Comparison of ENCODE assay signal across 17 cellular contexts in the genomic region with DNA sequence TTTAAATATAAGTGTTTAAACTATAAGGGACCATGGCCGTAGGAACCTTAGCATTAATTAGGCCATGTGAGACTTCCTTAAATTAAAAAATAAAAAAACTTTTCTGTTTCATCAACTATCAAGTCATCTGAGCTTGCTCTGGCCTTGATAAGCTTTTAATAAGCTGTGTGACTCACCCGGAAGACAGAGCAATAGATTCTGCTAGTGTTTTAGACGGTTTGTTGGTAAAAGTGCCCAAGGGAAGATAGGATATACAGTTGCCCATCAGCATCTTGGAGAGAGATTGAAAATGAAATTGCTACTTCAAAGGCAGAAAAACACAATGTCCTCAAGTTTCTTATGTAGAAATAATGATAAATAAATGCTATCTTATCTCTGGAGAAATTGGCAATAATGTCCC. TPM values are rescaled to one million over a fixed set of nuclear protein-coding genes. Genes with fewer than 3 reads are reported as not detected.
DNase-seq lines count a peak whose midpoint lies in the region; ATAC-seq, FAIRE-seq and TF ChIP-seq lines count a peak whose summit lies in the region.
"Had no signal": no experiment of that assay in that cellular context is flagged by ENCODE, and none has a peak within 500 bp of the region (broad histone marks: within the 10 kb centered on the region; RNA-seq: fewer than 3 reads in every experiment).

No MANE protein-coding gene starts in this region.

- ATAC-seq in HG03432 (IDR thresholded peaks at IDR 0.05; ENCODE audit: unreplicated experiment): no peak
- ATAC-seq in HG03354 (IDR thresholded peaks at IDR 0.05; ENCODE audit: poor library complexity, severe bottlenecking, unreplicated experiment): no peak
- ATAC-seq: gastrocnemius medialis; stimulated activated naive CD8-positive, alpha-beta T cell treated with anti-CD3 and anti-CD28 coated beads, Interleukin-15, amount 100 ng/mL, for 72 hours had no signal

- H3K4me3 ChIP-seq in Karpas-422 (ENCODE audit: low read length): no peak overlapping the region
- no peak overlapping the region for H3K4me3 ChIP-seq in brain microvascular endothelial cell (ENCODE audit: low read depth, low read length)
- H3K4me3 ChIP-seq in keratinocyte (ENCODE audit: control insufficient read depth in 2 of 3, extremely low read depth in 1 of 3, insufficient read depth in 2 of 3, low read depth in 1 of 3, low read length in 3 of 3): no peak overlapping the region
- H3K4me3 ChIP-seq: gastrocnemius medialis, Peyer's patch had no signal

- CTCF ChIA-PET in activated naive CD4-positive, alpha-beta T cell treated with anti-CD3 and anti-CD28 coated beads, Interleukin-2, amount 10 ng/mL, durations not matched to agents 7 days and 5 days (lab: Charles Lee): interaction anchor here (1.0 kb wide), 1 partner anchor 16 kb away, joined by 4 read pairs; no protein-coding TSS in a partner anchor

- H3K27me3 ChIP-seq in Karpas-422 (ENCODE audit: low read length) (no peaks in the 10 kb centered on the region), brain microvascular endothelial cell (replicated peaks) (no peaks in the 10 kb centered on the region), keratinocyte (ENCODE audit: control insufficient read depth, extremely low read depth, insufficient read depth, low read length) (no peaks in the 10 kb centered on the region)
- H3K27me3 ChIP-seq: gastrocnemius medialis, Peyer's patch had no signal

- peaks cover 69% of the 10 kb centered on the region for H3K4me1 Mint-ChIP-seq in activated naive CD4-positive, alpha-beta T cell treated with anti-CD3 and anti-CD28 coated beads, Interleukin-2, amount 10 ng/mL, durations not matched to agents 7 days and 5 days

- no peaks in the 10 kb centered on the region for H3K9me3 ChIP-seq in Karpas-422 (ENCODE audit: low read length)
- H3K9me3 ChIP-seq in keratinocyte (ENCODE audit: control insufficient read depth, low read depth, low read length): no peaks in the 10 kb centered on the region
- H3K9me3 ChIP-seq: gastrocnemius medialis, Peyer's patch had no signal

- peaks cover 4% of the 10 kb centered on the region for H3K27me3 Mint-ChIP-seq in activated naive CD4-positive, alpha-beta T cell treated with anti-CD3 and anti-CD28 coated beads, Interleukin-2, amount 10 ng/mL, durations not matched to agents 7 days and 5 days

- DNase-seq in AML-193 (lab: John Stamatoyannopoulos, UW): peak; percentile 33 to 36
- no peak for DNase-seq in Karpas-422
- DNase-seq in brain microvascular endothelial cell: peak; percentile 31
- no peak for DNase-seq in keratinocyte (ENCODE audit: low read depth, low spot score)
- DNase-seq in anterior cingulate cortex (lab: John Stamatoyannopoulos, UW): no peak
- DNase-seq in activated naive CD4-positive, alpha-beta T cell treated with anti-CD3 and anti-CD28 coated beads, Interleukin-2, amount 10 ng/mL, durations not matched to agents 7 days and 5 days: no peak
- DNase-seq: activated T-cell treated with anti-CD3 and anti-CD28 coated beads, Interleukin-2, amount 50 U/mL, for 24 hours; amygdala; gastrocnemius medialis; H9; Kasumi-1; NCI-H1694; Peyer's patch; stimulated activated naive CD8-positive, alpha-beta T cell treated with anti-CD3 and anti-CD28 coated beads, Interleukin-15, amount 100 ng/mL, for 72 hours; T-helper 1 cell had no signal

- H4K20me1 ChIP-seq in Karpas-422 (ENCODE audit: insufficient read depth, low read depth, low read length): no peaks in the 10 kb centered on the region
- H4K20me1 ChIP-seq in keratinocyte (ENCODE audit: control insufficient read depth, extremely low read depth, insufficient read depth, low read length): no peaks in the 10 kb centered on the region

- in situ Hi-C loops in brain microvascular endothelial cell (cut with HindIII; ENCODE audit: low pct_ligation_motif_present, low sequenced_read_pairs): loop anchor here (25.0 kb wide), 1 partner anchor 202 kb away; no protein-coding TSS in a partner anchor

- no peaks in the 10 kb centered on the region for H3K9me1 ChIP-seq in keratinocyte (ENCODE audit: control insufficient read depth, extremely low read depth, insufficient read depth, low read length)

- H3K27ac ChIP-seq in Karpas-422 (ENCODE audit: low read length): peak overlapping the region; percentile 89; the same call in 1 of the 2 replicates
- H3K27ac ChIP-seq in brain microvascular endothelial cell: no peak overlapping the region
- H3K27ac ChIP-seq in keratinocyte (ENCODE audit: control insufficient read depth, insufficient read depth, low read length): no peak overlapping the region
- H3K27ac ChIP-seq: gastrocnemius medialis, Peyer's patch had no signal

- H3K36me3 Mint-ChIP-seq in activated naive CD4-positive, alpha-beta T cell treated with anti-CD3 and anti-CD28 coated beads, Interleukin-2, amount 10 ng/mL, durations not matched to agents 7 days and 5 days: peaks cover 19% of the 10 kb centered on the region

- H3K4me2 ChIP-seq in Karpas-422 (ENCODE audit: low read depth, low read length, poor library complexity, severe bottlenecking) (no peak overlapping the region), keratinocyte (ENCODE audit: control insufficient read depth, extremely low read depth, insufficient read depth, low read depth, low read length) (no peak overlapping the region)

- no peak overlapping the region for H3K9ac ChIP-seq in Karpas-422 (ENCODE audit: low read length)
- no peak overlapping the region for H3K9ac ChIP-seq in keratinocyte (ENCODE audit: control insufficient read depth, extremely low read depth, insufficient read depth, low read length)

- FAIRE-seq in keratinocyte (lab: Jason Lieb, UNC): peak; percentile 69

- dilution Hi-C loops in keratinocyte (cut with MboI; ENCODE audit: extremely low pct_ligation_motif_present, low sequenced_read_pairs): no loop called here

- H3K79me2 ChIP-seq in Karpas-422 (ENCODE audit: low read length): no peaks in the 10 kb centered on the region
- H3K79me2 ChIP-seq in keratinocyte (ENCODE audit: control insufficient read depth, insufficient read depth, low read length): no peaks in the 10 kb centered on the region

- peaks cover 37% of the 10 kb centered on the region for H3K4me1 ChIP-seq in Karpas-422 (ENCODE audit: low read length)
- H3K4me1 ChIP-seq in keratinocyte (ENCODE audit: control insufficient read depth, extremely low read depth, insufficient read depth, low read length): no peaks in the 10 kb centered on the region

- peak overlapping the region; percentile 55; the same call in 1 of the 2 replicates for H2AFZ ChIP-seq in Karpas-422 (ENCODE audit: low read length)
- H2AFZ ChIP-seq in keratinocyte (ENCODE audit: control insufficient read depth, low read length): no peak overlapping the region

- H3K36me3 ChIP-seq in Karpas-422 (ENCODE audit: insufficient read depth, low read length) (no peaks in the 10 kb centered on the region), brain microvascular endothelial cell (replicated peaks) (no peaks in the 10 kb centered on the region), keratinocyte (ENCODE audit: control insufficient read depth in 2 of 2, extremely low read depth in 1 of 2, insufficient read depth in 2 of 2, low read length in 2 of 2) (no peaks in the 10 kb centered on the region)
- H3K36me3 ChIP-seq: gastrocnemius medialis, Peyer's patch had no signal

- no peaks in the 10 kb centered on the region for H3K9me2 ChIP-seq in Karpas-422 (replicated peaks; ENCODE audit: insufficient read depth, low read length)

- TF ChIP-seq CTCF in brain microvascular endothelial cell (IDR thresholded peaks at IDR 0.05; ENCODE audit: low read depth, low read length, missing control alignments) (no peak), keratinocyte (optimal IDR thresholded peaks at IDR 0.05 in 1 of 3, IDR thresholded peaks at IDR 0.05 in 1 of 3, conservative IDR thresholded peaks at IDR 0.05 in 1 of 3; ENCODE audit: extremely low read depth in 1 of 3, insufficient read depth in 2 of 3, low read length in 3 of 3) (no peak)

- no peak overlapping the region for H3K27ac Mint-ChIP-seq in activated naive CD4-positive, alpha-beta T cell treated with anti-CD3 and anti-CD28 coated beads, Interleukin-2, amount 10 ng/mL, durations not matched to agents 7 days and 5 days
- H3K27ac Mint-ChIP-seq: activated T-cell treated with anti-CD3 and anti-CD28 coated beads, Interleukin-2, amount 50 U/mL, for 24 hours; H9; stimulated activated naive CD8-positive, alpha-beta T cell treated with anti-CD3 and anti-CD28 coated beads, Interleukin-15, amount 100 ng/mL, for 72 hours had no signal

- no peak overlapping the region for H3K4me3 Mint-ChIP-seq in activated naive CD4-positive, alpha-beta T cell treated with anti-CD3 and anti-CD28 coated beads, Interleukin-2, amount 10 ng/mL, durations not matched to agents 7 days and 5 days
- H3K4me3 Mint-ChIP-seq: activated T-cell treated with anti-CD3 and anti-CD28 coated beads, Interleukin-2, amount 50 U/mL, for 24 hours; H9; stimulated activated naive CD8-positive, alpha-beta T cell treated with anti-CD3 and anti-CD28 coated beads, Interleukin-15, amount 100 ng/mL, for 72 hours had no signal

- peaks cover 10% of the 10 kb centered on the region for H3K9me3 Mint-ChIP-seq in activated naive CD4-positive, alpha-beta T cell treated with anti-CD3 and anti-CD28 coated beads, Interleukin-2, amount 10 ng/mL, durations not matched to agents 7 days and 5 days
- H3K9me3 Mint-ChIP-seq: activated T-cell treated with anti-CD3 and anti-CD28 coated beads, Interleukin-2, amount 50 U/mL, for 24 hours; H9; stimulated activated naive CD8-positive, alpha-beta T cell treated with anti-CD3 and anti-CD28 coated beads, Interleukin-15, amount 100 ng/mL, for 72 hours had no signal

RNA-seq across cellular contexts. Expression of a gene that starts 31.2 kb away (rescaled TPM):
- total RNA-seq in Karpas-422 (2014; rRNA removed; shearing (Covaris generic); ENCODE audit: low replicate concordance): 20.2 and 25.6 TPM in 2 replicates
- 3.4 to 5.5 TPM (median 4.6 TPM) in 3 replicates for polyA plus RNA-seq in keratinocyte
- 4.5 TPM for polyA plus RNA-seq in keratinocyte (2011; ENCODE audit: low read depth)
- 2.7 and 4.6 TPM in 2 replicates for polyA plus RNA-seq in keratinocyte (2011; cell fraction: cytosol; rRNA removed)
- polyA plus RNA-seq in keratinocyte (2011; cell fraction: nucleus; rRNA removed): 5.3 and 5.9 TPM in 2 replicates
- 2.1 and 3.1 TPM in 2 replicates for polyA plus RNA-seq in keratinocyte (2012; ENCODE audit: low replicate concordance)
- polyA minus RNA-seq in keratinocyte: 1.9 to 5.0 TPM (median 4.5 TPM) in 3 replicates
- polyA minus RNA-seq in keratinocyte (2011; cell fraction: cytosol; rRNA and poly(A)+ RNA removed): 1.5 TPM
- 2.2 and 5.7 TPM in 2 replicates for polyA minus RNA-seq in keratinocyte (2011; cell fraction: nucleus; rRNA and poly(A)+ RNA removed)

Comparison
In these comparisons a context has a peak if more than half of its experiments do, and no peak if none do; other contexts are left out.
1. DNase-seq: peak in AML-193 (2 of 2) and brain microvascular endothelial cell (single experiment); none in Karpas-422 (single experiment), keratinocyte (single experiment), anterior cingulate cortex (0 of 58) and activated naive CD4-positive, alpha-beta T cell treated with anti-CD3 and anti-CD28 coated beads, Interleukin-2, amount 10 ng/mL, durations not matched to agents 7 days and 5 days (single experiment).